ENCODE assay signal across 24 cellular contexts in the genomic region with DNA sequence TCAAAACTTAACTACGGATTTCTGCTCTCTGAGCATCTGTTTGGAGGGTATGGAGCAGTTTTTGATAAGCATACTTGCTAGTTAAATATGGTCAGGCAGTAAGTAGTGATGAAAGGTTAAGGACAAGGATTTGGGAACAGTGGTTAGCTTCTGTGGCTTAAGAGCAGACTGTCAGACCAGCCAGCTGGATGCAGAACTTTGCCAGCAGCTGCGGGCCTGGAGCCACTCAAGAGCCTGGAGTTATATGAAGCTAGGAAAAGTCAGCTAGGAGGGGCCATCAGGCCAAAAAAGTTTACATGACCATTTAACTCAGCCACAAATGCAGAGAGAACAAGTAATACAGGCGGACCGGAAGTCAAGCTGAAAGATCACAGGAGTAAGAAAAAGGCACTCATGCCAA.
"Had no signal": no experiment of that assay in that cellular context is flagged by ENCODE, and none has a peak within 500 bp of the region (broad histone marks: within the 10 kb centered on the region; RNA-seq: fewer than 3 reads in every experiment).

No MANE protein-coding gene starts in this region.

- ATAC-seq: HepG2, Panc1, PC-3, SK-N-SH treated with all-trans-retinoic acid at 6 μM for 48 hours had no signal

- H3K9me3 ChIP-seq: SJCRH30 had no signal

- H3K36me3 ChIP-seq: MG63, SJCRH30 had no signal

- H3K27ac ChIP-seq: RWPE1, SJCRH30 had no signal

- H3K4me3 ChIP-seq: MG63, SJCRH30 had no signal

- DNase-seq: IMR-90, Karpas-422, KG1, MG63, NCI-H1092, NCI-H1105 treated with DMSO at 0.1 percent for 48 hours, NCI-H1417 treated with DMSO at 0.1 percent for 48 hours, NCI-H187, NCI-H2029, NCI-H2081 treated with DMSO at 0.1 percent for 48 hours, NCI-H2171, NCI-H226, NCI-H446, NCI-H510A, NCI-H524 treated with DMSO at 0.1 percent for 48 hours, NCI-H69, NCI-H774, PC-3, SHP77 treated with DMSO at 0.1 percent for 48 hours had no signal

- H3K4me1 ChIP-seq: SJCRH30 had no signal

- H3K27me3 ChIP-seq: MG63 had no signal
